In the genomic region with DNA sequence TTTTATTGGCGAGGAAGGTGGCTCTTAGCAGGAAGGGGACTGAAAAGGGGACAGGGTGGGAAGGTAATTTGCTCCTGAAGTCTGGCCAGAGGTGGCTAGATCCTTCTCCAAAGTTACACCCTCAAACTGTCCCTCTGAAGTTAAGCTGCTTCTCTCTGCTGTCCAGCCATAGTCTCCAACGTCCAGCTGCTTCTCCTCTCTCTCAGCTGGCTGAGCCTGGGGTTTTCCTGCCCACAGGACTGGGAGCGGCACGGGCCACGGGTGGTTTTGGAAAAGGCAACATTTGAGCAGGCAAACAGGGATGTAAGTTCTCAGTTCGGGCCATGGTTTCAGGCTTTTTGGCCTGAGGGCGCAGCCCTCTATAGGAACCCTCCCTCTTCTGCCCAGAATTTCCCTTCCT, we compare ENCODE assay signal across 15 cellular contexts.
DNase-seq lines count a peak whose midpoint lies in the region; ATAC-seq and TF ChIP-seq lines count a peak whose summit lies in the region.
"Had no signal": no experiment of that assay in that cellular context is flagged by ENCODE, and none has a peak within 500 bp of the region (broad histone marks: within the 10 kb centered on the region; RNA-seq: fewer than 3 reads in every experiment).

No MANE protein-coding gene starts in this region.

- H4K20me1 ChIP-seq in fibroblast of lung (ENCODE audit: control insufficient read depth, extremely low read depth, insufficient read depth, low read length): no peaks in the 10 kb centered on the region
- no peaks in the 10 kb centered on the region for H4K20me1 ChIP-seq in osteoblast (ENCODE audit: insufficient read depth, low read length)
- H4K20me1 ChIP-seq: BLaER1 had no signal

- intact Hi-C loops in left ventricle myocardium superior (cut with micrococcal nuclease): no loop called here

- no peaks in the 10 kb centered on the region for H3K4me1 ChIP-seq in right atrium auricular region
- H3K4me1 ChIP-seq in fibroblast of lung (ENCODE audit: control insufficient read depth, extremely low read depth, insufficient read depth, low read length): no peaks in the 10 kb centered on the region
- H3K4me1 ChIP-seq in osteoblast (ENCODE audit: insufficient read depth, low read length): no peaks in the 10 kb centered on the region
- H3K4me1 ChIP-seq: A549, BLaER1 had no signal

- DNase-seq in left ventricle myocardium superior: no peak
- no peak for DNase-seq in right atrium auricular region (ENCODE audit: low spot score)
- DNase-seq in fibroblast of lung (ENCODE audit: low read depth in 2 of 2): peak in 1 of 2 donors; percentile 27
- no peak for DNase-seq in osteoblast (ENCODE audit: insufficient read length, low spot score, missing footprints)
- DNase-seq in activated CD4-positive, alpha-beta T cell treated with anti-CD3 and anti-CD28 coated beads for 4 hours: no peak
- DNase-seq: CD4-positive, alpha-beta memory T cell; DMS153; DMS79; GF-D8; HCEC 1CT had no signal

- ATAC-seq in left ventricle myocardium superior: peak; percentile 40
- ATAC-seq in GM19328 (IDR thresholded peaks at IDR 0.05; ENCODE audit: unreplicated experiment): no peak
- ATAC-seq in GM19023 (IDR thresholded peaks at IDR 0.05; ENCODE audit: unreplicated experiment): no peak
- ATAC-seq: A549 had no signal

- H3K9ac ChIP-seq in fibroblast of lung (ENCODE audit: insufficient read depth, low read length): no peak overlapping the region
- H3K9ac ChIP-seq: BLaER1 had no signal

- H3K4me2 ChIP-seq in fibroblast of lung (ENCODE audit: extremely low read depth, insufficient read depth, low read length) (no peak overlapping the region), osteoblast (ENCODE audit: insufficient read depth, low read length) (no peak overlapping the region)
- H3K4me2 ChIP-seq: A549, BLaER1 had no signal

- TF ChIP-seq CTCF in right atrium auricular region (IDR thresholded peaks at IDR 0.05): no peak
- TF ChIP-seq CTCF in fibroblast of lung (conservative IDR thresholded peaks at IDR 0.05 in 1 of 2, IDR thresholded peaks at IDR 0.05 in 1 of 2; ENCODE audit: low read depth in 1 of 2, low read length in 2 of 2): no peak
- no peak for TF ChIP-seq CTCF in osteoblast (IDR thresholded peaks at IDR 0.05; ENCODE audit: extremely low read depth, low read depth, low read length)

- no peak overlapping the region for H3K27ac ChIP-seq in right atrium auricular region
- no peak overlapping the region for H3K27ac ChIP-seq in fibroblast of lung (ENCODE audit: insufficient read depth, low read length)
- H3K27ac ChIP-seq in osteoblast (ENCODE audit: low read depth, low read length): no peak overlapping the region
- H3K27ac ChIP-seq: 22Rv1, A549, BLaER1 had no signal

- H3K36me3 ChIP-seq in right atrium auricular region (no peaks in the 10 kb centered on the region), fibroblast of lung (ENCODE audit: control insufficient read depth, insufficient read depth, low read length) (no peaks in the 10 kb centered on the region), osteoblast (ENCODE audit: insufficient read depth, low read length) (no peaks in the 10 kb centered on the region)
- H3K36me3 ChIP-seq: BLaER1 had no signal

- H3K79me2 ChIP-seq in fibroblast of lung (ENCODE audit: control insufficient read depth, insufficient read depth, low read length): no peaks in the 10 kb centered on the region
- H3K79me2 ChIP-seq in osteoblast (ENCODE audit: insufficient read depth, low read length): no peaks in the 10 kb centered on the region

- H3K4me3 ChIP-seq in right atrium auricular region (no peak overlapping the region), fibroblast of lung (replicated peaks in 1 of 4; ENCODE audit: control extremely low read depth in 1 of 4, insufficient read depth in 1 of 4, low read depth in 3 of 4, low read length in 4 of 4) (no peak overlapping the region), osteoblast (ENCODE audit: insufficient read depth, low read length) (no peak overlapping the region)
- H3K4me3 ChIP-seq: A549, BLaER1 had no signal

- H2AFZ ChIP-seq in fibroblast of lung (ENCODE audit: low read length): peak overlapping the region; percentile 40
- peak overlapping the region; percentile 36 for H2AFZ ChIP-seq in osteoblast (ENCODE audit: low read length)

- H3K9me3 ChIP-seq in right atrium auricular region (no peaks in the 10 kb centered on the region), fibroblast of lung (ENCODE audit: control insufficient read depth, insufficient read depth, low read depth, low read length) (no peaks in the 10 kb centered on the region), osteoblast (ENCODE audit: low read depth, low read length) (no peaks in the 10 kb centered on the region)
- H3K9me3 ChIP-seq: A549, BLaER1 had no signal

- H3K27me3 ChIP-seq in right atrium auricular region (no peaks in the 10 kb centered on the region), fibroblast of lung (ENCODE audit: control insufficient read depth, insufficient read depth, low read length) (no peaks in the 10 kb centered on the region), osteoblast (ENCODE audit: insufficient read depth, low read length) (no peaks in the 10 kb centered on the region)
- H3K27me3 ChIP-seq: BLaER1 had no signal
